ENCODE assay signal across 9 cellular contexts in genomic region chr7:117458977-117459583, GRCh38. TPM values are rescaled to one million over a fixed set of nuclear protein-coding genes. Genes with fewer than 3 reads are reported as not detected.
DNase-seq lines count a peak whose midpoint lies in the region; ATAC-seq and TF ChIP-seq lines count a peak whose summit lies in the region.
"Had no signal": no experiment of that assay in that cellular context is flagged by ENCODE, and none has a peak within 500 bp of the region (broad histone marks: within the 10 kb centered on the region; RNA-seq: fewer than 3 reads in every experiment).

No MANE protein-coding gene starts in this region.

- no peak overlapping the region for H3K27ac Mint-ChIP-seq in WTC11
- H3K27ac Mint-ChIP-seq in activated naive CD4-positive, alpha-beta T cell treated with anti-CD3 and anti-CD28 coated beads, Interleukin-2, amount 10 ng/mL, durations not matched to agents 7 days and 5 days: no peak overlapping the region
- H3K27ac Mint-ChIP-seq in T-helper 17 cell: no peak overlapping the region

- ATAC-seq in WTC11 (no peak), T-helper 17 cell (no peak)

- DNase-seq in DMS153 treated with DMSO at 0.1 percent for 48 hours (lab: John Stamatoyannopoulos, UW; ENCODE audit: unreplicated experiment): peak; percentile 52
- DNase-seq in DMS153 (lab: John Stamatoyannopoulos, UW): no peak
- no peak for DNase-seq in WTC11 (ENCODE audit: low spot score)
- peak; percentile 63 for DNase-seq in left kidney (ENCODE audit: low read depth, low spot score)
- DNase-seq in ureter (ENCODE audit: low spot score): no peak
- DNase-seq in activated naive CD4-positive, alpha-beta T cell treated with anti-CD3 and anti-CD28 coated beads, Interleukin-2, amount 10 ng/mL, durations not matched to agents 7 days and 5 days: no peak
- no peak for DNase-seq in T-helper 17 cell

- H3K4me1 Mint-ChIP-seq in WTC11: no peaks in the 10 kb centered on the region
- H3K4me1 Mint-ChIP-seq in activated naive CD4-positive, alpha-beta T cell treated with anti-CD3 and anti-CD28 coated beads, Interleukin-2, amount 10 ng/mL, durations not matched to agents 7 days and 5 days: no peaks in the 10 kb centered on the region
- peaks cover 2% of the 10 kb centered on the region for H3K4me1 Mint-ChIP-seq in T-helper 17 cell

- POLR2A ChIA-PET in WTC11 (lab: Charles Lee): no interaction called here

- H3K27me3 Mint-ChIP-seq in WTC11 (ENCODE audit: low read depth): no peaks in the 10 kb centered on the region
- no peaks in the 10 kb centered on the region for H3K27me3 Mint-ChIP-seq in activated naive CD4-positive, alpha-beta T cell treated with anti-CD3 and anti-CD28 coated beads, Interleukin-2, amount 10 ng/mL, durations not matched to agents 7 days and 5 days
- H3K27me3 Mint-ChIP-seq in T-helper 17 cell: no peaks in the 10 kb centered on the region

- CTCF ChIA-PET in WTC11 (lab: Charles Lee): interaction anchor here (0.8 to 1.9 kb wide), 10 partner anchors 8 to 694 kb away, joined by 3 to 17 read pairs (median 4); partner anchors contain the start of gene CFTR
- CTCF ChIA-PET in activated naive CD4-positive, alpha-beta T cell treated with anti-CD3 and anti-CD28 coated beads, Interleukin-2, amount 10 ng/mL, durations not matched to agents 7 days and 5 days (lab: Charles Lee): interaction anchor here (0.9 to 1.2 kb wide), 4 partner anchors 16 to 790 kb away, joined by 3 to 4 read pairs (median 3); partner anchors contain the start of gene CFTR

- H3K36me3 Mint-ChIP-seq in WTC11 (no peaks in the 10 kb centered on the region), T-helper 17 cell (ENCODE audit: low read depth) (no peaks in the 10 kb centered on the region)
- H3K36me3 Mint-ChIP-seq in activated naive CD4-positive, alpha-beta T cell treated with anti-CD3 and anti-CD28 coated beads, Interleukin-2, amount 10 ng/mL, durations not matched to agents 7 days and 5 days: no peaks in the 10 kb centered on the region

- H3K4me3 Mint-ChIP-seq in WTC11: no peak overlapping the region
- H3K4me3 Mint-ChIP-seq in activated naive CD4-positive, alpha-beta T cell treated with anti-CD3 and anti-CD28 coated beads, Interleukin-2, amount 10 ng/mL, durations not matched to agents 7 days and 5 days: no peak overlapping the region
- H3K4me3 Mint-ChIP-seq in T-helper 17 cell: no peak overlapping the region

- TF ChIP-seq CTCF in LNCAP (IDR thresholded peaks at IDR 0.05) (peak; percentile 70), WTC11 (IDR thresholded peaks at IDR 0.05) (peak; percentile 32; the same call in 1 of the 2 replicates)

- no peaks in the 10 kb centered on the region for H3K9me3 ChIP-seq in T-helper 17 cell (ENCODE audit: control insufficient read depth, low read length, poor library complexity, severe bottlenecking)
- H3K9me3 ChIP-seq: BLaER1 had no signal

- peaks cover 10% of the 10 kb centered on the region for H3K9me3 Mint-ChIP-seq in WTC11
- no peaks in the 10 kb centered on the region for H3K9me3 Mint-ChIP-seq in activated naive CD4-positive, alpha-beta T cell treated with anti-CD3 and anti-CD28 coated beads, Interleukin-2, amount 10 ng/mL, durations not matched to agents 7 days and 5 days

TF ChIP-seq in WTC11, 78 proteins besides CTCF, POLR2A, EP300 and RAD21:
- TF ChIP-seq IRF2 (CRISPR knock-in tag; IDR thresholded peaks at IDR 0.05; ENCODE audit: borderline replicate concordance, low read depth): no peak
- TF ChIP-seq MAX (CRISPR knock-in tag; IDR thresholded peaks at IDR 0.05): no peak
- TF ChIP-seq USF2 (CRISPR knock-in tag; IDR thresholded peaks at IDR 0.05): no peak
- TF ChIP-seq NFYB (CRISPR knock-in tag; conservative IDR thresholded peaks at IDR 0.05; ENCODE audit: low read depth): no peak
- TF ChIP-seq CBFB (CRISPR knock-in tag; IDR thresholded peaks at IDR 0.05; ENCODE audit: low read depth): no peak
- no peak for TF ChIP-seq TEAD1 (CRISPR knock-in tag; IDR thresholded peaks at IDR 0.05)
- TF ChIP-seq ZNF512 (CRISPR knock-in tag; IDR thresholded peaks at IDR 0.05; ENCODE audit: borderline replicate concordance): no peak
- TF ChIP-seq HMGA2 (CRISPR knock-in tag; IDR thresholded peaks at IDR 0.05): no peak
- TF ChIP-seq NR1H2 (CRISPR knock-in tag; IDR thresholded peaks at IDR 0.05): no peak
- TF ChIP-seq FOXK1 (CRISPR knock-in tag; IDR thresholded peaks at IDR 0.05): no peak
- no peak for TF ChIP-seq ZNF423 (CRISPR knock-in tag; IDR thresholded peaks at IDR 0.05)
- TF ChIP-seq KAT7 (CRISPR knock-in tag; IDR thresholded peaks at IDR 0.05; ENCODE audit: borderline replicate concordance): no peak
- TF ChIP-seq SOX15 (CRISPR knock-in tag; IDR thresholded peaks at IDR 0.05): no peak
- TF ChIP-seq ESRRA (CRISPR knock-in tag; IDR thresholded peaks at IDR 0.05; ENCODE audit: borderline replicate concordance): no peak
- no peak for TF ChIP-seq ZNF121 (CRISPR knock-in tag; IDR thresholded peaks at IDR 0.05)

RNA-seq across cellular contexts. Expression of gene CFTR, which starts 20.7 kb away (rescaled TPM):
- total RNA-seq in WTC11 (2021): 0.72 to 1.4 TPM (median 0.89 TPM) in 3 replicates
- total RNA-seq in ureter: 1.9 TPM
- not detected for total RNA-seq in T-helper 17 cell

RNA-seq across cellular contexts. Expression of gene ASZ1, which starts 31.8 kb away (rescaled TPM):
- total RNA-seq in WTC11 (2021) (not detected in 3 replicates), ureter (not detected), T-helper 17 cell (not detected)

Comparison
In these comparisons a context has a peak if more than half of its experiments do, and no peak if none do; other contexts are left out.
1. DNase-seq: peak in DMS153 treated with DMSO at 0.1 percent for 48 hours (single experiment) and left kidney (single experiment); none in DMS153 (single experiment), WTC11 (single experiment), ureter (single experiment), activated naive CD4-positive, alpha-beta T cell treated with anti-CD3 and anti-CD28 coated beads, Interleukin-2, amount 10 ng/mL, durations not matched to agents 7 days and 5 days (single experiment) and T-helper 17 cell (0 of 3).